ENCODE assay signal across 6 cellular contexts in the genomic region with DNA sequence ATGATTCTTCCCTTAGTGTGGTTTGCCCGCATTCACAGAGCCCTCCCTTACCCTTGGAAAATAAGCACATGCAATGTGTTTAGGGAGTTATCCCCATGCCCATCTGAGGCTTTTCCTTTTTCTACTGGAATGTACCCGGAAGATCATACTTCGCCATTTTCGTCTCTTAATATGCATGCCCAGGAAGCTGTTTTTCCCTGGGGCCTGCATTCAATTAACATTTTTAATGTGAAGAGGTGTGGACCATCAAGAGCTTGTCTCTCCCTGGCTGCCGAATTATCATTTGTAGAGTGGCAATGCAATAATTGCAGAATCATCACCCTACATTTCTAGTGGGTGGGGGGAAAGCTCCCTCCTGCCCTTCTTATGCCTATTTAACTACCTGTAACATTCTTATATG.
"Had no signal": no experiment of that assay in that cellular context is flagged by ENCODE, and none has a peak within 500 bp of the region (broad histone marks: within the 10 kb centered on the region; RNA-seq: fewer than 3 reads in every experiment).

No MANE protein-coding gene starts in this region.

- H3K36me3 Mint-ChIP-seq: IgD-negative memory B cell had no signal

- H3K27ac Mint-ChIP-seq: IgD-negative memory B cell had no signal

- H3K27me3 Mint-ChIP-seq: IgD-negative memory B cell had no signal

- DNase-seq: GOT3, H7, HCEC 1CT, KBM-7 had no signal

- FAIRE-seq: HepG2 had no signal

- H3K4me3 Mint-ChIP-seq: IgD-negative memory B cell had no signal

- ATAC-seq: HepG2 had no signal

- H3K4me1 Mint-ChIP-seq: IgD-negative memory B cell had no signal
